Comparison of ENCODE assay signal across 8 cellular contexts in genomic region chr11:14892036-14892556, GRCh38. TPM values are rescaled to one million over a fixed set of nuclear protein-coding genes. Genes with fewer than 3 reads are reported as not detected.
A peak's percentile ranks its signal among the peaks of the same experiment; 100 is the strongest.
DNase-seq lines count a peak whose midpoint lies in the region; ATAC-seq and TF ChIP-seq lines count a peak whose summit lies in the region.

Gene CYP2R1 (minus strand): TSS chr11:14892231. CDS start chr11:14892205, 26 bp downstream.

- TF ChIP-seq CTCF in GM13977 (IDR thresholded peaks at IDR 0.05; ENCODE audit: extremely low read depth, insufficient read depth, missing control alignments): no peak
- peak in 1 of 9 donors; percentile 11 for TF ChIP-seq CTCF in heart right ventricle (IDR thresholded peaks at IDR 0.05)

- H3K36me3 ChIP-seq in heart right ventricle: no peaks in the 10 kb centered on the region

- in situ Hi-C loops in GM13977 (cut with MboI; ENCODE audit: low pct_unique_long_range_greater_than_20kb, low sequenced_read_pairs, unreplicated experiment): no loop called here

- peak within 1 kb of the TSS; percentile 57 to 94 (median 84) for H3K4me3 ChIP-seq in heart right ventricle

- peak; percentile 93 for DNase-seq in GM13977 (ENCODE audit: low spot score)
- peak; percentile 31 for DNase-seq in NCI-H146 (lab: John Stamatoyannopoulos, UW)
- DNase-seq in T-helper 1 cell: peak; percentile 81 to 97 (median 83)
- DNase-seq in amniotic epithelial cell (ENCODE audit: low read depth): peak; percentile 96
- DNase-seq in heart right ventricle: peak; percentile 94 to 97
- peak; percentile 98 for DNase-seq in posterior vena cava (ENCODE audit: low spot score)
- DNase-seq in ureter (ENCODE audit: low spot score): peak; percentile 97

- H3K27ac ChIP-seq in heart right ventricle: peak within 1 kb of the TSS; percentile 16 to 96 (median 90)

- WGBS in heart right ventricle, 2 donors: 0 to 1% methylated on average over 36 of the region's 36 CpGs

- H3K27me3 ChIP-seq in heart right ventricle: no peaks in the 10 kb centered on the region

- peaks cover 0 to 36% (median 10%) of the 10 kb centered on the region in 9 donors for H3K4me1 ChIP-seq in heart right ventricle

- no peaks in the 10 kb centered on the region for H3K9me3 ChIP-seq in heart right ventricle

- ATAC-seq in HG02870 (IDR thresholded peaks at IDR 0.05; ENCODE audit: unreplicated experiment): peak; percentile 96
- peak; percentile 98 to 99 (median 99) for ATAC-seq in heart right ventricle

- intact Hi-C loops in heart right ventricle (cut with DNase I): loop anchor here in 7 of 10 donors (2.0 to 10.0 kb wide), 6 partner anchors 247 to 377 kb away; partner anchors contain the start of genes PSMA1 (in 4 of the 7) and PDE3B (in 3 of the 7)
- intact Hi-C loops in posterior vena cava (cut with DNase I): no loop called here

RNA-seq across cellular contexts. Expression of gene CYP2R1, which starts in this region (rescaled TPM):
- total RNA-seq in heart right ventricle (1 to 10 TPM; 4.6 to 7.3 (median 6.3) TPM), posterior vena cava (10 to 100 TPM in 1 of 2 donors, 1 to 10 TPM in 1; 9.2 to 14.8 TPM), ureter (17.3 TPM)
- 10 to 100 TPM; 11.3 to 34.6 TPM for polyA plus RNA-seq in heart right ventricle

Comparison
In these comparisons a context has a peak if more than half of its experiments do, and no peak if none do; other contexts are left out.
1. Peak in every context shown above with its lines: DNase-seq, ATAC-seq, H3K4me3 ChIP-seq and H3K27ac ChIP-seq.
2. DNase-seq: peak in every context shown above with its lines; median percentile 98 in posterior vena cava; 97 in ureter; 96 in amniotic epithelial cell; 96 in heart right ventricle; 93 in GM13977; 83 in T-helper 1 cell; 31 in NCI-H146.
3. intact Hi-C loops: an anchor here in heart right ventricle (2.0 to 10.0 kb wide); none called in posterior vena cava.